Comparison of ENCODE assay signal across 1 cellular context in genomic region chr16:87631067-87631466, GRCh38.
TF ChIP-seq lines count a peak whose summit lies in the region.

No MANE protein-coding gene starts in this region.

TF ChIP-seq in HEK293, 187 proteins besides CTCF, POLR2A, EP300 and RAD21 (continued from another document):
- TF ChIP-seq SETDB1 (IDR thresholded peaks at IDR 0.05; ENCODE audit: insufficient read length, low read length) (peak; percentile 95), BCL11A (tag by site-specific recombination; IDR thresholded peaks at IDR 0.05; ENCODE audit: low read depth) (no peak), TRIM28 (IDR thresholded peaks at IDR 0.05; ENCODE audit: borderline replicate concordance, low read length) (peak; percentile 82; the same call in 1 of the 2 replicates)
